Comparison of ENCODE assay signal across 9 cellular contexts in the genomic region with DNA sequence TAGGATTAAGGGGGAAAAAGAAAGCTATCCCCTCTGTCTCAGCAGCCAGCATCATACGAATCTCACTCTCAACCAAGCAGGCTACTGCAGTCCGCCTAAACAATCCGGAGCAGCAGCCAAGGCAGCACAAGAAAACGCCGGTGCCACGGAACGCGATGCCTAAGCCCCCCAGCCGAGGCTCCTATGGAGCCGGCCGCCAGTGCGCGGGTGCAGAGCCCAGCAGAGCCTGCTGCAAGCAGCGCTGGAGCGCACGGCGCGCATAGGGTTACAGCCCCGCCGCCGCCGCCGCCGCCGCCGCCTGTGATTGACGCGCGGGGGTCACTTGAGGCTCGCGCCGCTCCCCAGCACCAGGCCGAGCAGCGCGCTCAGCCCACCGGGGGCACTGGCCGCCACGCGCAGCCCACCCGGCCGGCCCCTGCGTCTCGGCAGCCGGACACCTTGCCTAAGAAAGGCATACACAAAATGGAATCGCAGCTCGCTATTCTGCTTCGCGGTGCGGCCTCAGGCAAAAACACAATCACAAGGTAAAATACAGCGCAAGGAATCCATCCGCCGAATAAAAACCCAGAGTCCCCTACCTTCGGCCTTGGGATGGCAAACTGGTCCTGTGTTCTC. TPM values are rescaled to one million over a fixed set of nuclear protein-coding genes. Genes with fewer than 3 reads are reported as not detected.
A peak's percentile ranks its signal among the peaks of the same experiment; 100 is the strongest.
DNase-seq lines count a peak whose midpoint lies in the region; ATAC-seq and TF ChIP-seq lines count a peak whose summit lies in the region.
"Had no signal": no experiment of that assay in that cellular context is flagged by ENCODE, and none has a peak within 500 bp of the region (broad histone marks: within the 10 kb centered on the region; RNA-seq: fewer than 3 reads in every experiment).

No MANE protein-coding gene starts in this region.

- TF ChIP-seq CTCF in A673 (conservative IDR thresholded peaks at IDR 0.05; ENCODE audit: low read depth, low read length) (no peak), astrocyte of the spinal cord (IDR thresholded peaks at IDR 0.05; ENCODE audit: low read depth, low read length) (no peak)

- 1% methylated on average over 32 to 35 of the region's 53 CpGs for WGBS in GM23248 (ENCODE audit: low coverage in 1 of 2, low lambda C conversion rate in 2 of 2, missing lambda C conversion rate in 2 of 2), 2 experiments

- intact Hi-C loops in A673 (cut with micrococcal nuclease; ENCODE audit: unreplicated experiment) (no loop called here), sciatic nerve (cut with DNase I) (no loop called here)

- no peaks in the 10 kb centered on the region for H4K20me1 ChIP-seq in GM23248 (ENCODE audit: insufficient read depth)

- no TSS peak for BruUV-seq in A673 (replicated peaks; lab: Mats Ljungman, UMichigan)

- in situ Hi-C loops in GM23248 (cut with MboI) = no loop called here
- in situ Hi-C loops in astrocyte of the spinal cord (cut with HindIII; ENCODE audit: low sequenced_read_pairs) = no loop called here

- peak overlapping the region; percentile 81 for H3K4me2 ChIP-seq in GM23248 (ENCODE audit: unreplicated experiment)

- CTCF ChIA-PET in A673 (lab: Charles Lee) = interaction anchor here (0.6 kb wide), 1 partner anchor 31 kb away, joined by 3 read pairs; no protein-coding TSS in a partner anchor

- H3K36me3 ChIP-seq in A673 (ENCODE audit: insufficient read depth, low read length, poor library complexity, severe bottlenecking) (no peaks in the 10 kb centered on the region), GM23248 (ENCODE audit: low read depth) (no peaks in the 10 kb centered on the region), iPS-15b (ENCODE audit: control insufficient read depth, insufficient read depth, low read length) (no peaks in the 10 kb centered on the region)

- no peaks in the 10 kb centered on the region for H3K79me2 ChIP-seq in GM23248 (ENCODE audit: insufficient read depth)

- H2AFZ ChIP-seq in GM23248 = peak overlapping the region; percentile 87

- peaks cover 7% of the 10 kb centered on the region; the same call in 1 of the 2 replicates for H3F3A ChIP-seq in GM23248 (ENCODE audit: insufficient read depth)

- H3K27ac ChIP-seq in A673 (ENCODE audit: low read depth, low read length, poor library complexity, severe bottlenecking) (no peak overlapping the region), GM23248 (no peak overlapping the region)
- H3K27ac ChIP-seq: epithelial cell of prostate had no signal

- peak overlapping the region; percentile 50 for H3K4me3 ChIP-seq in A673 (ENCODE audit: low read depth, low read length, poor library complexity, severe bottlenecking)
- H3K4me3 ChIP-seq in GM23248 = peak overlapping the region; percentile 82
- H3K4me3 ChIP-seq in astrocyte of the spinal cord (ENCODE audit: low read depth, low read length) = peak overlapping the region; percentile 53
- H3K4me3 ChIP-seq in iPS-15b (ENCODE audit: low read depth, low read length) = peak overlapping the region; percentile 56

- POLR2A ChIA-PET in A673 (lab: Charles Lee; ENCODE audit: low non-redundant PET) = interaction anchor here (0.6 kb wide), 1 partner anchor 22 kb away, joined by 6 read pairs; no protein-coding TSS in a partner anchor

- ATAC-seq in sciatic nerve = peak; percentile 71
- no peak for ATAC-seq in HG02623 (IDR thresholded peaks at IDR 0.05; ENCODE audit: unreplicated experiment)
- no peak for ATAC-seq in GM19324 (IDR thresholded peaks at IDR 0.05; ENCODE audit: low FRiP score, unreplicated experiment)

- H3K9me2 ChIP-seq in GM23248 (ENCODE audit: insufficient read depth) = no peaks in the 10 kb centered on the region

- H3K9me3 ChIP-seq in A673 (ENCODE audit: low read depth, low read length, poor library complexity, severe bottlenecking) = no peaks in the 10 kb centered on the region
- no peaks in the 10 kb centered on the region for H3K9me3 ChIP-seq in GM23248 (ENCODE audit: low read depth)
- H3K9me3 ChIP-seq in iPS-15b (ENCODE audit: control insufficient read depth, insufficient read depth, low read length) = no peaks in the 10 kb centered on the region

- H3K4me1 ChIP-seq in A673 (ENCODE audit: insufficient read depth, low read length, poor library complexity, severe bottlenecking) (peaks cover 19% of the 10 kb centered on the region), GM23248 (ENCODE audit: insufficient read depth) (peaks cover 23% of the 10 kb centered on the region), iPS-15b (ENCODE audit: control insufficient read depth, insufficient read depth, low read length) (peaks cover 8% of the 10 kb centered on the region)

- H3K9ac ChIP-seq in GM23248 (peak overlapping the region; percentile 60), iPS-15b (ENCODE audit: low read depth, low read length) (no peak overlapping the region)

- DNase-seq in A673 (ENCODE audit: low spot score) (peak; percentile 41), GM23248 (peak; percentile 75), SHP77 (lab: John Stamatoyannopoulos, UW) (peak; percentile 34 to 57), astrocyte of the spinal cord (ENCODE audit: low read depth, low spot score) (no peak), sciatic nerve (ENCODE audit: low spot score) (no peak)

- H3K27me3 ChIP-seq in A673 (replicated peaks; ENCODE audit: insufficient read depth, low read depth, low read length, poor library complexity) = no peaks in the 10 kb centered on the region
- no peaks in the 10 kb centered on the region for H3K27me3 ChIP-seq in GM23248 (replicated peaks; ENCODE audit: insufficient read depth)
- peaks cover 47% of the 10 kb centered on the region for H3K27me3 ChIP-seq in iPS-15b (ENCODE audit: control insufficient read depth, insufficient read depth, low read length)

RNA-seq across cellular contexts. Expression of a gene that starts 0.8 kb away (rescaled TPM):
- 3.1 and 3.6 TPM in 2 replicates for total RNA-seq in A673 (2021)
- 1.7 and 2.0 TPM in 2 replicates for total RNA-seq in GM23248 (2014; rRNA removed; shearing (Covaris generic))
- 6.6 and 7.2 TPM in 2 replicates for polyA plus RNA-seq in GM23248 (2016; fragmentation: Nextera tagmentation; extraction: Ambion mirVana)
- 11.0 TPM for total RNA-seq in sciatic nerve

Comparison
In these comparisons a context has a peak if more than half of its experiments do, and no peak if none do; other contexts are left out.
1. DNase-seq: peak in A673 (single experiment), GM23248 (single experiment) and SHP77 (2 of 2); none in astrocyte of the spinal cord (single experiment) and sciatic nerve (single experiment).
2. Peak in every context shown above with its lines, with median percentiles within 50 percentile points of each other: H3K4me3 ChIP-seq.